8 cellular contexts compared by ENCODE assay signal in genomic region chr19:43699506-43700367, GRCh38. TPM values are rescaled to one million over a fixed set of nuclear protein-coding genes. Genes with fewer than 3 reads are reported as not detected.
DNase-seq lines count a peak whose midpoint lies in the region; ATAC-seq, FAIRE-seq and TF ChIP-seq lines count a peak whose summit lies in the region.

No MANE protein-coding gene starts in this region.

- peaks cover 32% of the 10 kb centered on the region for H3K27me3 Mint-ChIP-seq in stimulated activated naive CD8-positive, alpha-beta T cell treated with anti-CD3 and anti-CD28 coated beads, Interleukin-15, amount 100 ng/mL, for 72 hours

- TF ChIP-seq CTCF in A673 (conservative IDR thresholded peaks at IDR 0.05; ENCODE audit: low read depth, low read length) (peak; percentile 27; the same call in 1 of the 2 replicates), HL-60 (IDR thresholded peaks at IDR 0.05; ENCODE audit: insufficient read depth, low read length) (no peak), body of pancreas (IDR thresholded peaks at IDR 0.05) (no peak)

- 16 to 31% methylated on average over 21 to 44 of the region's 46 CpGs for WGBS in body of pancreas, 2 donors

- H3K4me3 Mint-ChIP-seq in stimulated activated naive CD8-positive, alpha-beta T cell treated with anti-CD3 and anti-CD28 coated beads, Interleukin-15, amount 100 ng/mL, for 72 hours: peak overlapping the region; percentile 62 to 68

- no peak for FAIRE-seq in RCC 7860 (lab: Jason Lieb, UNC)

- TF ChIP-seq POLR2A in body of pancreas (IDR thresholded peaks at IDR 0.05): no peak

- H3K4me1 Mint-ChIP-seq in stimulated activated naive CD8-positive, alpha-beta T cell treated with anti-CD3 and anti-CD28 coated beads, Interleukin-15, amount 100 ng/mL, for 72 hours: peaks cover 24% of the 10 kb centered on the region

- BruUV-seq in A673 (replicated peaks; lab: Mats Ljungman, UMichigan): no TSS peak

- ATAC-seq in body of pancreas: no peak
- ATAC-seq in stimulated activated naive CD8-positive, alpha-beta T cell treated with anti-CD3 and anti-CD28 coated beads, Interleukin-15, amount 100 ng/mL, for 72 hours: no peak
- no peak for ATAC-seq in HG03432 (IDR thresholded peaks at IDR 0.05; ENCODE audit: unreplicated experiment)
- ATAC-seq in HG03135 (IDR thresholded peaks at IDR 0.05; ENCODE audit: unreplicated experiment): no peak

- intact Hi-C loops in A673 (cut with micrococcal nuclease; ENCODE audit: unreplicated experiment): no loop called here
- intact Hi-C loops in body of pancreas (cut with DNase I): no loop called here

- no peak overlapping the region for H3K27ac ChIP-seq in A673 (ENCODE audit: low read depth, low read length, poor library complexity, severe bottlenecking)
- peak overlapping the region; percentile 58 for H3K27ac ChIP-seq in HL-60 (replicated peaks)
- peak overlapping the region in 1 of 4 donors; percentile 73 for H3K27ac ChIP-seq in body of pancreas

- no peaks in the 10 kb centered on the region for H3K4me1 ChIP-seq in A673 (ENCODE audit: insufficient read depth, low read length, poor library complexity, severe bottlenecking)
- H3K4me1 ChIP-seq in body of pancreas: peaks cover 8% of the 10 kb centered on the region

- DNase-seq in A673 (ENCODE audit: low spot score) (peak; percentile 49), HL-60 (ENCODE audit: low read depth in 1 of 2, low spot score in 1 of 2) (no peak), body of pancreas (peak in 3 of 4 donors; percentile 5 to 15 (median 14)), kidney tubule cell (ENCODE audit: low spot score) (peak; percentile 17), RCC 7860 (ENCODE audit: low spot score) (no peak)
- DNase-seq in stimulated activated naive CD8-positive, alpha-beta T cell treated with anti-CD3 and anti-CD28 coated beads, Interleukin-15, amount 100 ng/mL, for 72 hours: no peak

- H3K9me3 ChIP-seq in A673 (ENCODE audit: low read depth, low read length, poor library complexity, severe bottlenecking): no peaks in the 10 kb centered on the region
- no peaks in the 10 kb centered on the region for H3K9me3 ChIP-seq in body of pancreas

- peak overlapping the region in 1 of 2 donors; percentile 30 for H3K27ac Mint-ChIP-seq in stimulated activated naive CD8-positive, alpha-beta T cell treated with anti-CD3 and anti-CD28 coated beads, Interleukin-15, amount 100 ng/mL, for 72 hours

- H3K36me3 ChIP-seq in A673 (ENCODE audit: insufficient read depth, low read length, poor library complexity, severe bottlenecking): no peaks in the 10 kb centered on the region
- no peaks in the 10 kb centered on the region for H3K36me3 ChIP-seq in body of pancreas (replicated peaks in 1 of 2; ENCODE audit: insufficient read depth in 1 of 2, low read depth in 2 of 2)

- peaks cover 0 to 5% of the 10 kb centered on the region in 2 donors for H3K9me3 Mint-ChIP-seq in stimulated activated naive CD8-positive, alpha-beta T cell treated with anti-CD3 and anti-CD28 coated beads, Interleukin-15, amount 100 ng/mL, for 72 hours

- CTCF ChIA-PET in A673 (lab: Charles Lee): interaction anchor here (1.0 kb wide), 1 partner anchor 30 kb away, joined by 3 read pairs; the partner anchor contains the start of gene PLAUR

- H3K4me3 ChIP-seq in A673 (ENCODE audit: low read depth, low read length, poor library complexity, severe bottlenecking): peak overlapping the region; percentile 29
- H3K4me3 ChIP-seq in HL-60 (replicated peaks; ENCODE audit: insufficient read depth, low read length): no peak overlapping the region; the same call in 1 of the 2 replicates
- no peak overlapping the region for H3K4me3 ChIP-seq in body of pancreas

- POLR2A ChIA-PET in A673 (lab: Charles Lee; ENCODE audit: low non-redundant PET): no interaction called here

- H3K27me3 ChIP-seq in A673 (replicated peaks; ENCODE audit: insufficient read depth, low read depth, low read length, poor library complexity): no peaks in the 10 kb centered on the region
- H3K27me3 ChIP-seq in HL-60 (ENCODE audit: insufficient read depth, poor library complexity, severe bottlenecking): no peaks in the 10 kb centered on the region
- no peaks in the 10 kb centered on the region for H3K27me3 ChIP-seq in body of pancreas

RNA-seq across cellular contexts. Expression of gene IRGC, which starts 16.1 kb away (rescaled TPM):
- total RNA-seq in A673 (2021) (not detected in 2 replicates), body of pancreas (not detected)

RNA-seq across cellular contexts. Expression of gene PLAUR, which starts 29.8 kb away (rescaled TPM):
- 40.1 and 45.4 TPM in 2 replicates for total RNA-seq in A673 (2021)
- 10 to 100 TPM in 1 of 2 donors, 1 to 10 TPM in 1; 5.4 to 25.4 TPM for total RNA-seq in body of pancreas

RNA-seq across cellular contexts. Expression of gene SMG9, which starts 55.0 kb away (rescaled TPM):
- total RNA-seq in A673 (2021) (78.8 and 90.6 TPM in 2 replicates), body of pancreas (10 to 100 TPM in 1 of 2 donors, 1 to 10 TPM in 1; 8.3 to 52.1 TPM)

Comparison
In these comparisons a context has a peak if more than half of its experiments do, and no peak if none do; other contexts are left out.
1. DNase-seq: peak in A673 (single experiment), body of pancreas (3 of 4) and kidney tubule cell (single experiment); none in HL-60 (0 of 2), stimulated activated naive CD8-positive, alpha-beta T cell treated with anti-CD3 and anti-CD28 coated beads, Interleukin-15, amount 100 ng/mL, for 72 hours (0 of 2) and RCC 7860 (single experiment).